ENCODE assay signal across 8 cellular contexts in the genomic region with DNA sequence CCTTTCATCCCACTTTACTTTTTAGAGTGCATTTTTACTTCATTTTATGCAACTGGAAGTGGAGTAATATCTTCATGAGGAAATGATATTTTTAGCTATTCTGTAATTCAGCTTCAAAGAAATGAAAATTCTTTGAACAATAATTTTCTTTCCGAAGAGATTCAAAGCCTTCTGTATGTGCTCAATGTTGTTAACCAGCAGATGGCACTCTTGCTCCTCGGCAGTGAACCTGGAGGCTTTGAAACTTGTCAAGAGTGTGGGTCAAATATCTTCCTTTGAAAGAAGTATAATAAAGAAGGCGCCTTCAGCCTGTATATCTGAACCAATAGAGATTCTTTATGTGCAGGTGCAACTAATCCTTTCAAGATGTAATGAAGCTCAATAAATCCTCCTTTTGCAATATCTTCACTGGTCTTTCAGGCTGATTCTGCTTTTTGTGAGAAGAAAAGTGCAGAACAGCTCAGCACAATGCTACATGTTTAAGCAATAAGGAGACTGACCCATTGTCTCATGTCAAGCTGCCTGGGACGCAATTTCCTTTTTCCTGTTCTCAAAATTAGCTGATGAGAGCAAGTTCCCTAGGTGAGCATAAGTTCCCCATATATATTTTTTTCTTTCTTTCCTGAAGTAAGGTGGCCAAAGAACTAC.
DNase-seq lines count a peak whose midpoint lies in the region; ATAC-seq, FAIRE-seq and TF ChIP-seq lines count a peak whose summit lies in the region.

No MANE protein-coding gene starts in this region.

- DNase-seq in H54 (ENCODE audit: insufficient read length, low spot score): peak; percentile 12
- DNase-seq in LNCaP clone FGC (ENCODE audit: low read depth): peak; percentile 36
- peak; percentile 80 for DNase-seq in RKO (ENCODE audit: low spot score)
- DNase-seq in adipocyte (ENCODE audit: low read depth): peak; percentile 89
- peak; percentile 37 for DNase-seq in left ventricle myocardium superior
- peak; percentile 34 for DNase-seq in retinal pigment epithelial cell (ENCODE audit: low read depth)

- peak; percentile 96 for FAIRE-seq in H54 (lab: Jason Lieb, UNC)

- intact Hi-C loops in left ventricle myocardium superior (cut with micrococcal nuclease): no loop called here

- H3K36me3 Mint-ChIP-seq in stimulated activated memory B cell treated with anti-CD40 and anti-IgM and Interleukin-4, amounts not matched to agents 10 μg/mL and 1 μg/mL and 100 μg/mL, for 72 hours: no peaks in the 10 kb centered on the region

- no peaks in the 10 kb centered on the region for H3K36me3 ChIP-seq in adipocyte (ENCODE audit: control insufficient read depth, insufficient read depth, low read length, severe bottlenecking)

- H3K9ac ChIP-seq in adipocyte (ENCODE audit: low read length): no peak overlapping the region

- H3K4me1 ChIP-seq in adipocyte (ENCODE audit: control insufficient read depth, insufficient read depth, low read length): no peaks in the 10 kb centered on the region

- no peak overlapping the region for H3K27ac Mint-ChIP-seq in stimulated activated memory B cell treated with anti-CD40 and anti-IgM and Interleukin-4, amounts not matched to agents 10 μg/mL and 1 μg/mL and 100 μg/mL, for 72 hours

- H3K4me3 Mint-ChIP-seq in stimulated activated memory B cell treated with anti-CD40 and anti-IgM and Interleukin-4, amounts not matched to agents 10 μg/mL and 1 μg/mL and 100 μg/mL, for 72 hours: no peak overlapping the region

- peak; percentile 58 for ATAC-seq in left ventricle myocardium superior
- no peak for ATAC-seq in stimulated activated memory B cell treated with anti-CD40 and anti-IgM and Interleukin-4, amounts not matched to agents 10 μg/mL and 1 μg/mL and 100 μg/mL, for 72 hours

- H3K9me3 ChIP-seq in adipocyte (ENCODE audit: control insufficient read depth, low read length): no peaks in the 10 kb centered on the region

- H3K4me3 ChIP-seq in LNCaP clone FGC (ENCODE audit: low read depth, low read length): no peak overlapping the region
- no peak overlapping the region for H3K4me3 ChIP-seq in adipocyte (ENCODE audit: low read length)
- H3K4me3 ChIP-seq in retinal pigment epithelial cell (ENCODE audit: low read length): no peak overlapping the region

- no peaks in the 10 kb centered on the region for H3K27me3 ChIP-seq in adipocyte (replicated peaks; ENCODE audit: control insufficient read depth, insufficient read depth, low read length)

- TF ChIP-seq CTCF in GM12873 (IDR thresholded peaks at IDR 0.05; ENCODE audit: insufficient read depth, low read depth, low read length, missing control alignments): peak; percentile 79
- peak; percentile 85 for TF ChIP-seq CTCF in LNCaP clone FGC (IDR thresholded peaks at IDR 0.05; ENCODE audit: control insufficient read depth, extremely low read depth, insufficient read depth)
- peak; percentile 96 for TF ChIP-seq CTCF in retinal pigment epithelial cell (conservative IDR thresholded peaks at IDR 0.05; ENCODE audit: low read depth, low read length)

- no peaks in the 10 kb centered on the region for H3K27me3 Mint-ChIP-seq in stimulated activated memory B cell treated with anti-CD40 and anti-IgM and Interleukin-4, amounts not matched to agents 10 μg/mL and 1 μg/mL and 100 μg/mL, for 72 hours

- no peak for TF ChIP-seq POLR2A in H54 (IDR thresholded peaks at IDR 0.05; ENCODE audit: low read depth, low read length)

- no peaks in the 10 kb centered on the region for H3K9me3 Mint-ChIP-seq in stimulated activated memory B cell treated with anti-CD40 and anti-IgM and Interleukin-4, amounts not matched to agents 10 μg/mL and 1 μg/mL and 100 μg/mL, for 72 hours

- H3K4me1 Mint-ChIP-seq in stimulated activated memory B cell treated with anti-CD40 and anti-IgM and Interleukin-4, amounts not matched to agents 10 μg/mL and 1 μg/mL and 100 μg/mL, for 72 hours: no peaks in the 10 kb centered on the region

Comparison
In these comparisons a context has a peak if more than half of its experiments do, and no peak if none do; other contexts are left out.
1. DNase-seq: peak in every context shown above with its lines; median percentile 89 in adipocyte; 80 in RKO; 37 in left ventricle myocardium superior; 36 in LNCaP clone FGC; 34 in retinal pigment epithelial cell; 12 in H54.